In the genomic region with DNA sequence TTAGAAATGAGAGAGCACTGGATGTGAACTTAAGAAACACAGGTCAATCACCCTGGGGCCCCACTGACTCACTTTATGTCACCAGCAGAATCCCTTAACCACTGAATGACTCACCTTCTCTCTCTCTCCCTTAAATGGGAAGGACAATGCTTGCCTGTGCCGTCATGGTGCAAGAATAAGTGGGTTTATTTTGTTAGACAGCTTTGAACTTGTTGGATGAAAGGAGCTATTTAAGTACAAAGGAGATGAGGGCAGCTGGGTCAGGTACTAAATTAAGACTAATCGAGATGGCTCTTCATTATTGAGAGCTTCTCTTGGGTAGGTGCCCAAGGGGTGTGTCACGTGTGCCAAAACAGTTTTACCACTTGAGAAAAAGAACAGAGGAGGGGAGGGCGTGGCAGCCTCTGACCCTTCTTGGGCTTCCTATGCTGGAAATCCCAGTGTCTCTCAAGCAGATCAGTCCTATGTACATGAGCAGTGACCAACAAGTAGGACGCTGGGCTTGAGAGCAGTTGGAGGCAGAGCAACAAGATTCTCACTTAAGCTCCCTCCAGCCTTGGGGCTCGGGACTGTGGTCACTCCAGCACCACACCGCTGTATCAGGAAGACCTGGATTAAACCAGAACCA, we compare ENCODE assay signal across 9 cellular contexts. TPM values are rescaled to one million over a fixed set of nuclear protein-coding genes. Genes with fewer than 3 reads are reported as not detected.
DNase-seq lines count a peak whose midpoint lies in the region; ATAC-seq and TF ChIP-seq lines count a peak whose summit lies in the region.
"Had no signal": no experiment of that assay in that cellular context is flagged by ENCODE, and none has a peak within 500 bp of the region (broad histone marks: within the 10 kb centered on the region; RNA-seq: fewer than 3 reads in every experiment).

No MANE protein-coding gene starts in this region.

- peak overlapping the region; percentile 69; the same call in 1 of the 2 replicates for H3K56ac ChIP-seq in IMR-90 (ENCODE audit: extremely low read depth, insufficient read depth, low read length)

- H2BK15ac ChIP-seq in IMR-90 (ENCODE audit: low read depth, low read length): peak overlapping the region; percentile 88

- H2AFZ ChIP-seq in IMR-90 (replicated peaks; ENCODE audit: low read length, poor library complexity): peak overlapping the region; percentile 75

- no peaks in the 10 kb centered on the region for H3K9me3 Mint-ChIP-seq in stimulated activated effector memory CD8-positive, alpha-beta T cell treated with anti-CD3 and anti-CD28 coated beads, Interleukin-12 subunit alpha, Interleukin-12 subunit beta, amount 100 ng/mL, for 72 hours

- peak overlapping the region; percentile 89 for H2AK9ac ChIP-seq in IMR-90 (replicated peaks; ENCODE audit: low read depth, low read length, poor library complexity)

- H4K5ac ChIP-seq in IMR-90 (ENCODE audit: low read depth, low read length): peak overlapping the region; percentile 87

- BruUV-seq in IMR-90 (replicated peaks; lab: Mats Ljungman, UMichigan): no TSS peak

- H3K36me3 ChIP-seq in IMR-90 (ENCODE audit: control insufficient read depth, insufficient read depth, low read length): no peaks in the 10 kb centered on the region
- H3K36me3 ChIP-seq in gastrocnemius medialis: no peaks in the 10 kb centered on the region
- H3K36me3 ChIP-seq: cardiac muscle cell had no signal

- 0 out of 2 replicates have a peak, but pooled peaks have one; percentile 5 for TF ChIP-seq RAD21 in IMR-90 (IDR thresholded peaks at IDR 0.05; ENCODE audit: low read length)

- peak overlapping the region; percentile 97 for H2BK120ac ChIP-seq in IMR-90 (ENCODE audit: low read depth, low read length)

- H3K14ac ChIP-seq in IMR-90 (replicated peaks; ENCODE audit: low read depth, low read length): peak overlapping the region; percentile 95

- intact Hi-C loops in IMR-90 (cut with micrococcal nuclease): no loop called here
- intact Hi-C loops in gastrocnemius medialis (cut with DNase I; ENCODE audit: low total_unique reads): no loop called here

- H2BK20ac ChIP-seq in IMR-90 (ENCODE audit: low read depth, low read length): peak overlapping the region; percentile 99

- peak overlapping the region; percentile 96 for H2AK5ac ChIP-seq in IMR-90 (ENCODE audit: low read depth, low read length)

- WGBS in IMR-90 (ENCODE audit: extremely low coverage in 2 of 2, insufficient read length in 1 of 2), 2 experiments: 7% methylated on average over 2 of the region's 7 CpGs; no CpG with 5 or more reads in 1 of the 2 experiments

- peaks cover 26% of the 10 kb centered on the region for H3K9me1 ChIP-seq in IMR-90 (ENCODE audit: insufficient read depth, low read length)

- H3K27ac ChIP-seq in AG04450 (ENCODE audit: low read depth, low read length): peak overlapping the region; percentile 59
- peak overlapping the region; percentile 28; the same call in 1 of the 2 replicates for H3K27ac ChIP-seq in IMR-90 (ENCODE audit: insufficient read depth, low read length)
- no peak overlapping the region for H3K27ac ChIP-seq in gastrocnemius medialis
- H3K27ac ChIP-seq: cardiac muscle cell had no signal

- peak overlapping the region; percentile 93 for H2BK5ac ChIP-seq in IMR-90 (ENCODE audit: low read depth, low read length, poor library complexity, severe bottlenecking)

- H3K4me3 Mint-ChIP-seq in stimulated activated effector memory CD8-positive, alpha-beta T cell treated with anti-CD3 and anti-CD28 coated beads, Interleukin-12 subunit alpha, Interleukin-12 subunit beta, amount 100 ng/mL, for 72 hours: peak overlapping the region; percentile 53

- DNase-seq in AG04450 (ENCODE audit: low read depth, low spot score) (peak; percentile 69), IMR-90 (peak; percentile 97), fibroblast of the aortic adventitia (ENCODE audit: low read depth) (peak; percentile 80), HuH-7.5 (ENCODE audit: low spot score) (no peak), gastrocnemius medialis (no peak), SHP77 treated with DMSO at 0.1 percent for 48 hours (lab: John Stamatoyannopoulos, UW) (no peak)
- peak; percentile 61 for DNase-seq in activated CD8-positive, alpha-beta memory T cell treated with anti-CD3 and anti-CD28 coated beads for 24 hours
- peak in 1 of 2 donors; percentile 56 for DNase-seq in stimulated activated effector memory CD8-positive, alpha-beta T cell treated with anti-CD3 and anti-CD28 coated beads, Interleukin-12 subunit alpha, Interleukin-12 subunit beta, amount 100 ng/mL, for 72 hours (ENCODE audit: low spot score in 2 of 2)

- peak overlapping the region; percentile 1; the same call in 1 of the 2 replicates for H3K9ac ChIP-seq in IMR-90 (ENCODE audit: low read depth, low read length)

- no peaks in the 10 kb centered on the region for H3K27me3 ChIP-seq in AG04450 (ENCODE audit: control insufficient read depth, insufficient read depth, low read length)
- no peaks in the 10 kb centered on the region for H3K27me3 ChIP-seq in IMR-90 (ENCODE audit: control insufficient read depth, insufficient read depth, low read length)
- H3K27me3 ChIP-seq in gastrocnemius medialis: no peaks in the 10 kb centered on the region

- CTCF ChIA-PET in AG04450 (lab: Charles Lee) (interaction anchor here (0.6 to 3.6 kb wide), 4 partner anchors 10 to 175 kb away, joined by 3 to 19 read pairs (median 4); no protein-coding TSS in a partner anchor), IMR-90 (lab: Yijun Ruan, JAX) (interaction anchor here (0.6 to 1.8 kb wide), 5 partner anchors 13 to 494 kb away, joined by 3 to 9 read pairs (median 3); no protein-coding TSS in a partner anchor)

- TF ChIP-seq POLR2A in IMR-90 (IDR thresholded peaks at IDR 0.05; ENCODE audit: low read depth, low read length): no peak
- TF ChIP-seq POLR2A in gastrocnemius medialis (IDR thresholded peaks at IDR 0.05): no peak

- peak overlapping the region; percentile 83 for H3K23ac ChIP-seq in IMR-90 (ENCODE audit: low read depth, low read length)

- peak overlapping the region; percentile 97 for H3K4ac ChIP-seq in IMR-90 (ENCODE audit: low read depth, low read length)

- no peaks in the 10 kb centered on the region for H4K20me1 ChIP-seq in IMR-90 (ENCODE audit: insufficient read depth, low read length)

- peak overlapping the region; percentile 70 to 91 for H4K8ac ChIP-seq in IMR-90 (ENCODE audit: low read depth in 2 of 2, low read length in 2 of 2)

- H3K36me3 Mint-ChIP-seq in stimulated activated effector memory CD8-positive, alpha-beta T cell treated with anti-CD3 and anti-CD28 coated beads, Interleukin-12 subunit alpha, Interleukin-12 subunit beta, amount 100 ng/mL, for 72 hours: no peaks in the 10 kb centered on the region

- in situ Hi-C loops in IMR-90 (cut with MboI; ENCODE audit: low sequenced_read_pairs) (no loop called here), gastrocnemius medialis (cut with MboI; ENCODE audit: low sequenced_read_pairs in 4 of 4) (no loop called here)

- peaks cover 39% of the 10 kb centered on the region for H3K4me1 Mint-ChIP-seq in stimulated activated effector memory CD8-positive, alpha-beta T cell treated with anti-CD3 and anti-CD28 coated beads, Interleukin-12 subunit alpha, Interleukin-12 subunit beta, amount 100 ng/mL, for 72 hours

- TF ChIP-seq CTCF in AG04450 (IDR thresholded peaks at IDR 0.05; ENCODE audit: low read depth, low read length) (no peak), IMR-90 (conservative IDR thresholded peaks at IDR 0.05; ENCODE audit: low read depth, low read length) (no peak), fibroblast of the aortic adventitia (IDR thresholded peaks at IDR 0.05; ENCODE audit: insufficient read depth, low read length) (no peak), gastrocnemius medialis (IDR thresholded peaks at IDR 0.05 in 4 of 5, conservative IDR thresholded peaks at IDR 0.05 in 1 of 5) (no peak)

- H3K4me1 ChIP-seq in IMR-90 (ENCODE audit: control insufficient read depth, insufficient read depth, low read length) (peaks cover 24% of the 10 kb centered on the region), gastrocnemius medialis (no peaks in the 10 kb centered on the region)

- H3K9me3 ChIP-seq in AG04450 (ENCODE audit: control insufficient read depth, insufficient read depth, low read length) (no peaks in the 10 kb centered on the region), IMR-90 (ENCODE audit: control insufficient read depth, insufficient read depth, low read length) (no peaks in the 10 kb centered on the region), gastrocnemius medialis (no peaks in the 10 kb centered on the region)

- ATAC-seq in IMR-90 (ENCODE audit: low read depth): peak; percentile 89
- ATAC-seq in stimulated activated effector memory CD8-positive, alpha-beta T cell treated with anti-CD3 and anti-CD28 coated beads, Interleukin-12 subunit alpha, Interleukin-12 subunit beta, amount 100 ng/mL, for 72 hours: peak; percentile 91
- no peak for ATAC-seq in gastrocnemius medialis

- H3K27ac Mint-ChIP-seq in stimulated activated effector memory CD8-positive, alpha-beta T cell treated with anti-CD3 and anti-CD28 coated beads, Interleukin-12 subunit alpha, Interleukin-12 subunit beta, amount 100 ng/mL, for 72 hours: peak overlapping the region; percentile 80

- H3K18ac ChIP-seq in IMR-90 (ENCODE audit: low read depth, low read length): peak overlapping the region; percentile 92

- peak overlapping the region; percentile 98 for H4K91ac ChIP-seq in IMR-90 (ENCODE audit: insufficient read depth, low read depth, low read length)

- H3K4me3 ChIP-seq in AG04450 (ENCODE audit: low read depth, low read length) (no peak overlapping the region), IMR-90 (ENCODE audit: insufficient read depth, low read depth, low read length) (no peak overlapping the region), fibroblast of the aortic adventitia (ENCODE audit: low read depth, low read length) (no peak overlapping the region), gastrocnemius medialis (no peak overlapping the region)
- H3K4me3 ChIP-seq: cardiac muscle cell had no signal

- dilution Hi-C loops in IMR-90 (cut with HindIII; ENCODE audit: low sequenced_read_pairs, unreplicated experiment): no loop called here

- POLR2A ChIA-PET in AG04450 (lab: Yijun Ruan, JAX) (interaction anchor here (0.9 to 2.7 kb wide), 2 partner anchors 12 to 284 kb away, joined by 3 to 9 read pairs; a partner anchor contains a TSS), IMR-90 (lab: Charles Lee; ENCODE audit: unreplicated experiment) (no interaction called here)

- H3K4me2 ChIP-seq in IMR-90 (ENCODE audit: low read depth, low read length): peak overlapping the region; percentile 48; the same call in 1 of the 2 replicates

- H3K79me1 ChIP-seq in IMR-90 (ENCODE audit: low read depth in 1 of 2, low read length in 2 of 2): no peaks in the 10 kb centered on the region; a peak in 1 of 4 replicates

RNA-seq across cellular contexts. Expression of a gene that starts 6.7 kb away (rescaled TPM):
- polyA plus RNA-seq in AG04450 (2011; rRNA removed): not detected in 2 replicates
- polyA minus RNA-seq in AG04450 (2011; rRNA and poly(A)+ RNA removed): not detected in 2 replicates
- not detected in 2 replicates for total RNA-seq in IMR-90 (2012; rRNA removed)
- polyA plus RNA-seq in IMR-90 (2012; rRNA removed): 0.05 TPM in 1 of 2 replicates, not detected in the other
- not detected in 2 replicates for polyA plus RNA-seq in IMR-90 (2012; cell fraction: cytosol; rRNA removed)
- polyA plus RNA-seq in IMR-90 (2012; cell fraction: nucleus; rRNA removed; ENCODE audit: low replicate concordance): 0.07 and 0.08 TPM in 2 replicates
- total RNA-seq in fibroblast of the aortic adventitia (ENCODE audit: low replicate concordance): 0.09 TPM in 1 of 2 replicates, not detected in the other
- total RNA-seq in gastrocnemius medialis: 1 to 10 TPM in 1 of 4 donors, under 1 TPM in 3; 0.39 to 1.1 (median 0.62) TPM
- total RNA-seq: cardiac muscle cell had no signal
- polyA plus RNA-seq: cardiac muscle cell had no signal

RNA-seq across cellular contexts. Expression of a gene that starts 20.2 kb away (rescaled TPM):
- polyA plus RNA-seq in AG04450 (2011; rRNA removed) (not detected in 2 replicates), IMR-90 (2012; rRNA removed) (not detected in 2 replicates)
- polyA minus RNA-seq in AG04450 (2011; rRNA and poly(A)+ RNA removed): not detected in 2 replicates
- total RNA-seq in IMR-90 (2012; rRNA removed) (not detected in 2 replicates), fibroblast of the aortic adventitia (ENCODE audit: low replicate concordance) (not detected in 2 replicates), gastrocnemius medialis (not detected)
- polyA plus RNA-seq in IMR-90 (2012; cell fraction: cytosol; rRNA removed): not detected in 2 replicates
- polyA plus RNA-seq in IMR-90 (2012; cell fraction: nucleus; rRNA removed; ENCODE audit: low replicate concordance): not detected in 2 replicates
- total RNA-seq: cardiac muscle cell had no signal
- polyA plus RNA-seq: cardiac muscle cell had no signal

RNA-seq across cellular contexts. Expression of a gene that starts 22.0 kb away (rescaled TPM):
- 0.27 and 0.29 TPM in 2 replicates for polyA plus RNA-seq in AG04450 (2011; rRNA removed)
- polyA minus RNA-seq in AG04450 (2011; rRNA and poly(A)+ RNA removed): not detected in 2 replicates
- total RNA-seq in IMR-90 (2012; rRNA removed): 3.6 and 3.9 TPM in 2 replicates
- 3.4 and 4.2 TPM in 2 replicates for polyA plus RNA-seq in IMR-90 (2012; rRNA removed)
- polyA plus RNA-seq in IMR-90 (2012; cell fraction: cytosol; rRNA removed): 1.6 and 2.5 TPM in 2 replicates
- 1.4 and 3.1 TPM in 2 replicates for polyA plus RNA-seq in IMR-90 (2012; cell fraction: nucleus; rRNA removed; ENCODE audit: low replicate concordance)
- 0.45 TPM in 1 of 2 replicates, not detected in the other for total RNA-seq in fibroblast of the aortic adventitia (ENCODE audit: low replicate concordance)
- not detected for total RNA-seq in gastrocnemius medialis
- total RNA-seq: cardiac muscle cell had no signal
- polyA plus RNA-seq: cardiac muscle cell had no signal

RNA-seq across cellular contexts. Expression of a gene that starts 34.5 kb away (rescaled TPM):
- polyA plus RNA-seq in AG04450 (2011; rRNA removed): 0.07 TPM in 1 of 2 replicates, not detected in the other
- not detected in 2 replicates for polyA minus RNA-seq in AG04450 (2011; rRNA and poly(A)+ RNA removed)
- 0.18 and 0.28 TPM in 2 replicates for total RNA-seq in IMR-90 (2012; rRNA removed)
- polyA plus RNA-seq in IMR-90 (2012; rRNA removed): 0.14 and 0.22 TPM in 2 replicates
- polyA plus RNA-seq in IMR-90 (2012; cell fraction: cytosol; rRNA removed): 0.19 and 0.22 TPM in 2 replicates
- 0.25 TPM in 1 of 2 replicates, not detected in the other for polyA plus RNA-seq in IMR-90 (2012; cell fraction: nucleus; rRNA removed; ENCODE audit: low replicate concordance)
- total RNA-seq in fibroblast of the aortic adventitia (ENCODE audit: low replicate concordance): not detected in 2 replicates
- total RNA-seq in gastrocnemius medialis: not detected
- total RNA-seq: cardiac muscle cell had no signal
- polyA plus RNA-seq: cardiac muscle cell had no signal

RNA-seq across cellular contexts. Expression of a gene that starts 36.6 kb away (rescaled TPM):
- polyA plus RNA-seq in AG04450 (2011; rRNA removed) (0.11 and 0.17 TPM in 2 replicates), IMR-90 (2012; rRNA removed) (0.04 and 0.09 TPM in 2 replicates)
- polyA minus RNA-seq in AG04450 (2011; rRNA and poly(A)+ RNA removed): not detected in 2 replicates
- total RNA-seq in IMR-90 (2012; rRNA removed) (not detected in 2 replicates), fibroblast of the aortic adventitia (ENCODE audit: low replicate concordance) (not detected in 2 replicates), gastrocnemius medialis (not detected)
- 0.04 and 0.09 TPM in 2 replicates for polyA plus RNA-seq in IMR-90 (2012; cell fraction: cytosol; rRNA removed)
- 0.02 and 0.03 TPM in 2 replicates for polyA plus RNA-seq in IMR-90 (2012; cell fraction: nucleus; rRNA removed; ENCODE audit: low replicate concordance)
- total RNA-seq: cardiac muscle cell had no signal
- polyA plus RNA-seq: cardiac muscle cell had no signal

Comparison
In these comparisons a context has a peak if more than half of its experiments do, and no peak if none do; other contexts are left out.
1. DNase-seq: peak in AG04450 (single experiment), IMR-90 (single experiment), activated CD8-positive, alpha-beta memory T cell treated with anti-CD3 and anti-CD28 coated beads for 24 hours (single experiment) and fibroblast of the aortic adventitia (single experiment); none in HuH-7.5 (single experiment), gastrocnemius medialis (0 of 2) and SHP77 treated with DMSO at 0.1 percent for 48 hours (single experiment).
2. H3K27ac ChIP-seq: peak in AG04450 (single experiment) and IMR-90 (single experiment); none in gastrocnemius medialis (0 of 4).
3. ATAC-seq: peak in IMR-90 (single experiment) and stimulated activated effector memory CD8-positive, alpha-beta T cell treated with anti-CD3 and anti-CD28 coated beads, Interleukin-12 subunit alpha, Interleukin-12 subunit beta, amount 100 ng/mL, for 72 hours (single experiment); none in gastrocnemius medialis (0 of 2).